In genomic region chr9:129411501-129412175, GRCh38 we compare ENCODE assay signal across 10 cellular contexts.
DNase-seq lines count a peak whose midpoint lies in the region; ATAC-seq and TF ChIP-seq lines count a peak whose summit lies in the region.
"Had no signal": no experiment of that assay in that cellular context is flagged by ENCODE, and none has a peak within 500 bp of the region (broad histone marks: within the 10 kb centered on the region; RNA-seq: fewer than 3 reads in every experiment).

No MANE protein-coding gene starts in this region.

- no peak overlapping the region for H2BK20ac ChIP-seq in H9 (ENCODE audit: low read depth, low read length, poor library complexity, severe bottlenecking)

- H3K4me1 ChIP-seq in BLaER1 (peaks cover 83% of the 10 kb centered on the region), right cardiac atrium (ENCODE audit: control insufficient read depth, insufficient read depth, low read length) (peaks cover 8% of the 10 kb centered on the region), psoas muscle (peaks cover 28% of the 10 kb centered on the region), H9 (ENCODE audit: insufficient read depth, low read length) (no peaks in the 10 kb centered on the region; the same call in 1 of the 2 replicates)

- no peaks in the 10 kb centered on the region for H3K27me3 ChIP-seq in BLaER1
- no peaks in the 10 kb centered on the region for H3K27me3 ChIP-seq in right cardiac atrium (ENCODE audit: control insufficient read depth, insufficient read depth)
- H3K27me3 ChIP-seq in psoas muscle (ENCODE audit: insufficient read depth in 3 of 3, low read length in 2 of 3), result no peaks in the 10 kb centered on the region
- no peaks in the 10 kb centered on the region for H3K27me3 ChIP-seq in H9 (ENCODE audit: insufficient read depth, low read length)

- no peak overlapping the region for H3K23ac ChIP-seq in H9 (ENCODE audit: insufficient read length, low read depth, low read length)

- H3K36me3 Mint-ChIP-seq in H9 (ENCODE audit: insufficient read depth in 1 of 3, low read depth in 3 of 3), result peaks cover 9 to 13% (median 9%) of the 10 kb centered on the region in 3 experiments

- H3K23me2 ChIP-seq in H9 (ENCODE audit: insufficient read length, low read depth, low read length, poor library complexity, severe bottlenecking), result peaks cover 7% of the 10 kb centered on the region

- H3K27ac ChIP-seq in BLaER1, result peak overlapping the region; percentile 60
- H3K27ac ChIP-seq in RWPE1, result peak overlapping the region; percentile 99
- H3K27ac ChIP-seq in right cardiac atrium (ENCODE audit: low read length), result no peak overlapping the region
- no peak overlapping the region for H3K27ac ChIP-seq in psoas muscle
- no peak overlapping the region for H3K27ac ChIP-seq in H9 (ENCODE audit: insufficient read length, low read depth, low read length)

- H3K36me3 ChIP-seq in BLaER1 (no peaks in the 10 kb centered on the region), psoas muscle (ENCODE audit: insufficient read depth in 1 of 2, low read depth in 1 of 2) (no peaks in the 10 kb centered on the region)

- H3K4ac ChIP-seq in H9 (ENCODE audit: low read depth, low read length), result no peak overlapping the region

- no peak overlapping the region for H3K56ac ChIP-seq in H9 (ENCODE audit: insufficient read length, low read depth, low read length)

- CTCF ChIA-PET in RWPE1 (lab: Yijun Ruan, JAX), result interaction anchor here (1.0 kb wide), 1 partner anchor 230 kb away, joined by 3 read pairs; the partner anchor contains the start of gene ASB6

- H3K27me3 Mint-ChIP-seq in H9 (ENCODE audit: low read depth), result peaks cover 13% of the 10 kb centered on the region

- H2BK120ac ChIP-seq in H9 (ENCODE audit: low read depth, low read length, poor library complexity, severe bottlenecking), result no peak overlapping the region

- H3K9ac ChIP-seq in BLaER1 (no peak overlapping the region), H9 (ENCODE audit: extremely low read depth, insufficient read length, low read length) (no peak overlapping the region)

- H3K9me3 ChIP-seq in BLaER1 (peaks cover 12% of the 10 kb centered on the region), right cardiac atrium (ENCODE audit: control insufficient read depth, low read length) (no peaks in the 10 kb centered on the region), psoas muscle (no peaks in the 10 kb centered on the region), H9 (ENCODE audit: control insufficient read depth, low read depth, low read length) (no peaks in the 10 kb centered on the region)

- no peaks in the 10 kb centered on the region for H3K79me1 ChIP-seq in H9 (ENCODE audit: insufficient read depth, low read depth, low read length, poor library complexity, severe bottlenecking)

- peaks cover 11 to 13% of the 10 kb centered on the region in 2 experiments for H3K9me3 Mint-ChIP-seq in H9

- H3K4me2 ChIP-seq in BLaER1 (peak overlapping the region; percentile 33), H9 (ENCODE audit: insufficient read depth, insufficient read length, low read length) (no peak overlapping the region)

- POLR2A ChIA-PET in RWPE1 (lab: Yijun Ruan, JAX; ENCODE audit: low non-redundant PET), result no interaction called here

- H3K18ac ChIP-seq in H9 (ENCODE audit: insufficient read length, low read depth, low read length), result no peak overlapping the region

- no peak for ATAC-seq in right cardiac atrium
- ATAC-seq in psoas muscle, result no peak

- no peak overlapping the region for H2AK5ac ChIP-seq in H9 (ENCODE audit: insufficient read length, low read length)

- no peak overlapping the region for H3K14ac ChIP-seq in H9 (ENCODE audit: insufficient read depth, low read length)

- no peak overlapping the region for H4K8ac ChIP-seq in H9 (replicated peaks; ENCODE audit: insufficient read length, low read depth, low read length)

- intact Hi-C loops in right cardiac atrium (cut with DNase I), result loop anchor here in 2 of 4 donors (5.0 to 10.0 kb wide), 2 partner anchors 63 to 71 kb away; no protein-coding TSS in a partner anchor
- intact Hi-C loops in psoas muscle (cut with DNase I), result loop anchor here (5.0 kb wide), 2 partner anchors 71 to 86 kb away; no protein-coding TSS in a partner anchor

- WGBS in right cardiac atrium, result 94% methylated on average over 19 of the region's 19 CpGs
- 94 to 98% (median 97%) methylated on average over 19 of the region's 19 CpGs for WGBS in psoas muscle, 3 donors
- WGBS in H9 (ENCODE audit: extremely low coverage, insufficient read length, low lambda C conversion rate), result no CpG with 5 or more reads among the region's 19 CpGs

- TF ChIP-seq CTCF in RWPE1 (conservative IDR thresholded peaks at IDR 0.05; ENCODE audit: low read depth), result no peak
- no peak for TF ChIP-seq CTCF in psoas muscle (IDR thresholded peaks at IDR 0.05)
- no peak for TF ChIP-seq CTCF in H9 (conservative IDR thresholded peaks at IDR 0.05)

- H3K4me1 Mint-ChIP-seq in H9, result peaks cover 20 to 21% of the 10 kb centered on the region in 2 experiments

- no peak overlapping the region for H2AFZ ChIP-seq in H9 (ENCODE audit: low read length)

- no peaks in the 10 kb centered on the region for H3K79me2 ChIP-seq in H9 (ENCODE audit: insufficient read depth, low read length)

- H2BK15ac ChIP-seq in H9 (ENCODE audit: low read depth, low read length), result no peak overlapping the region

- H4K20me1 ChIP-seq in BLaER1 (no peaks in the 10 kb centered on the region), H9 (ENCODE audit: control insufficient read depth, insufficient read depth, insufficient read length) (no peaks in the 10 kb centered on the region)

- no peak overlapping the region for H4K91ac ChIP-seq in H9 (ENCODE audit: insufficient read length, low read depth, low read length)

- no peak for DNase-seq in RWPE1 (ENCODE audit: low spot score)
- DNase-seq in right cardiac atrium, result peak in 2 of 3 donors; percentile 52 to 56
- DNase-seq in psoas muscle, result peak; percentile 9 to 38
- DNase-seq in stimulated activated CD4-positive, alpha-beta T cell treated with anti-CD3 and anti-CD28 coated beads, Interleukin-4, amount 100 ng/mL, for 1 hour, result no peak
- DNase-seq in H9, result no peak
- DNase-seq in activated T-cell treated with anti-CD3 and anti-CD28 coated beads, Interleukin-2, amount 50 U/mL, for 1 hour, result no peak
- DNase-seq in NOMO-1 treated with DMSO at 0.1 percent for 48 hours (lab: John Stamatoyannopoulos, UW; ENCODE audit: unreplicated experiment), result no peak
- DNase-seq: anterior cingulate cortex, GDM1 had no signal

- H4K5ac ChIP-seq in H9 (ENCODE audit: insufficient read length, low read depth, low read length), result no peak overlapping the region

- H3K4me3 ChIP-seq in BLaER1 (no peak overlapping the region), right cardiac atrium (ENCODE audit: low read length) (no peak overlapping the region), psoas muscle (no peak overlapping the region)

- H2BK5ac ChIP-seq in H9 (ENCODE audit: insufficient read length, low read length), result no peak overlapping the region

- H3K27ac Mint-ChIP-seq in H9, result no peak overlapping the region

- H2BK12ac ChIP-seq in H9 (ENCODE audit: insufficient read length, low read depth, low read length), result no peak overlapping the region

- H3K4me3 Mint-ChIP-seq in H9, result no peak overlapping the region

- no peak overlapping the region for H3T11ph ChIP-seq in H9 (ENCODE audit: low read length)

Comparison
In these comparisons a context has a peak if more than half of its experiments do, and no peak if none do; other contexts are left out.
1. H3K27ac ChIP-seq: peak in BLaER1 (single experiment) and RWPE1 (single experiment); none in right cardiac atrium (single experiment), psoas muscle (single experiment) and H9 (single experiment).
2. DNase-seq: peak in right cardiac atrium (2 of 3) and psoas muscle (2 of 2); none in RWPE1 (single experiment), stimulated activated CD4-positive, alpha-beta T cell treated with anti-CD3 and anti-CD28 coated beads, Interleukin-4, amount 100 ng/mL, for 1 hour (single experiment), H9 (single experiment), activated T-cell treated with anti-CD3 and anti-CD28 coated beads, Interleukin-2, amount 50 U/mL, for 1 hour (single experiment) and NOMO-1 treated with DMSO at 0.1 percent for 48 hours (single experiment).